Comparison of ENCODE assay signal across 1 cellular context in genomic region chr5:138352722-138353549, GRCh38.
A peak's percentile ranks its signal among the peaks of the same experiment; 100 is the strongest.
TF ChIP-seq lines count a peak whose summit lies in the region.

No MANE protein-coding gene starts in this region.

TF ChIP-seq in K562, 482 proteins besides CTCF, POLR2A, EP300 and RAD21 (continued from another document and continues in another):
- TF ChIP-seq THRA (IDR thresholded peaks at IDR 0.05) (no peak), ZNF589 (CRISPR knock-in tag; IDR thresholded peaks at IDR 0.05; ENCODE audit: low read depth) (no peak), HOXB6 (CRISPR knock-in tag; IDR thresholded peaks at IDR 0.05; ENCODE audit: borderline replicate concordance) (no peak), ZSCAN29 (IDR thresholded peaks at IDR 0.05) (no peak), PURB (CRISPR knock-in tag; IDR thresholded peaks at IDR 0.05; ENCODE audit: low read depth) (no peak), GATA2 (CRISPR knock-in tag; IDR thresholded peaks at IDR 0.05) (no peak), ZFP36 (IDR thresholded peaks at IDR 0.05; ENCODE audit: low read depth, low read length, partially characterized antibody) (peak; percentile 4), ILK (tag; IDR thresholded peaks at IDR 0.05; ENCODE audit: borderline replicate concordance, low read depth) (no peak), NR1H2 (CRISPR knock-in tag; IDR thresholded peaks at IDR 0.05) (0 out of 2 replicates have a peak, but pooled peaks have one; percentile 16), DLX4 (CRISPR knock-in tag; IDR thresholded peaks at IDR 0.05) (no peak), PHF20 (IDR thresholded peaks at IDR 0.05; ENCODE audit: partially characterized antibody) (no peak), SAFB (IDR thresholded peaks at IDR 0.05; ENCODE audit: borderline replicate concordance, low read depth, low read length) (no peak), ZNF436 (CRISPR knock-in tag; IDR thresholded peaks at IDR 0.05) (no peak), KAT7 (CRISPR knock-in tag; IDR thresholded peaks at IDR 0.05; ENCODE audit: borderline replicate concordance) (0 out of 2 replicates have a peak, but pooled peaks have one; percentile 38), MXI1 (IDR thresholded peaks at IDR 0.05; ENCODE audit: low read depth, low read length) (no peak), KDM2B (CRISPR knock-in tag; IDR thresholded peaks at IDR 0.05) (no peak), HDGF (IDR thresholded peaks at IDR 0.05) (no peak), EZH2 (IDR thresholded peaks at IDR 0.05; ENCODE audit: borderline replicate concordance, low read depth, low read length) (no peak), STAT6 (CRISPR knock-in tag; IDR thresholded peaks at IDR 0.05) (0 out of 2 replicates have a peak, but pooled peaks have one; percentile 34), BCOR (IDR thresholded peaks at IDR 0.05) (no peak), ZNF764 (CRISPR knock-in tag; IDR thresholded peaks at IDR 0.05; ENCODE audit: low read depth) (no peak), TOE1 (IDR thresholded peaks at IDR 0.05; ENCODE audit: borderline replicate concordance) (no peak), TOE1 (CRISPR knock-in tag; IDR thresholded peaks at IDR 0.05; ENCODE audit: borderline replicate concordance, low read depth) (no peak), ZNF561 (CRISPR knock-in tag; conservative IDR thresholded peaks at IDR 0.05) (no peak), CBX5 (IDR thresholded peaks at IDR 0.05; ENCODE audit: borderline replicate concordance, low read depth) (no peak; the same call in 1 of the 2 replicates), PTBP1 (IDR thresholded peaks at IDR 0.05; ENCODE audit: low read depth, low read length) (no peak), MIER1 (IDR thresholded peaks at IDR 0.05; ENCODE audit: low read depth) (no peak), GTF2A2 (tag; IDR thresholded peaks at IDR 0.05) (0 out of 2 replicates have a peak, but pooled peaks have one; percentile 48), ZNF695 (CRISPR knock-in tag; IDR thresholded peaks at IDR 0.05) (0 out of 2 replicates have a peak, but pooled peaks have one; percentile 16), HDAC1 (IDR thresholded peaks at IDR 0.05) (peak in 1 of 2 experiments; percentile 42; a peak in 1 of 4 replicates), RFX5 (IDR thresholded peaks at IDR 0.05; ENCODE audit: low read depth, low read length) (no peak), SMARCA4 (IDR thresholded peaks at IDR 0.05) (no peak)
- TF ChIP-seq, protein P1, sequence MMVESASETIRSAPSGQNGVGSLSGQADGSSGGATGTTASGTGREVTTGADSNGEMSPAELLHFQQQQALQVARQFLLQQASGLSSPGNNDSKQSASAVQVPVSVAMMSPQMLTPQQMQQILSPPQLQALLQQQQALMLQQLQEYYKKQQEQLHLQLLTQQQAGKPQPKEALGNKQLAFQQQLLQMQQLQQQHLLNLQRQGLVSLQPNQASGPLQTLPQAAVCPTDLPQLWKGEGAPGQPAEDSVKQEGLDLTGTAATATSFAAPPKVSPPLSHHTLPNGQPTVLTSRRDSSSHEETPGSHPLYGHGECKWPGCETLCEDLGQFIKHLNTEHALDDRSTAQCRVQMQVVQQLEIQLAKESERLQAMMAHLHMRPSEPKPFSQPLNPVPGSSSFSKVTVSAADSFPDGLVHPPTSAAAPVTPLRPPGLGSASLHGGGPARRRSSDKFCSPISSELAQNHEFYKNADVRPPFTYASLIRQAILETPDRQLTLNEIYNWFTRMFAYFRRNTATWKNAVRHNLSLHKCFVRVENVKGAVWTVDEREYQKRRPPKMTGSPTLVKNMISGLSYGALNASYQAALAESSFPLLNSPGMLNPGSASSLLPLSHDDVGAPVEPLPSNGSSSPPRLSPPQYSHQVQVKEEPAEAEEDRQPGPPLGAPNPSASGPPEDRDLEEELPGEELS (CRISPR knock-in tag; IDR thresholded peaks at IDR 0.05; ENCODE audit: borderline replicate concordance) = no peak
- TF ChIP-seq, protein P2, sequence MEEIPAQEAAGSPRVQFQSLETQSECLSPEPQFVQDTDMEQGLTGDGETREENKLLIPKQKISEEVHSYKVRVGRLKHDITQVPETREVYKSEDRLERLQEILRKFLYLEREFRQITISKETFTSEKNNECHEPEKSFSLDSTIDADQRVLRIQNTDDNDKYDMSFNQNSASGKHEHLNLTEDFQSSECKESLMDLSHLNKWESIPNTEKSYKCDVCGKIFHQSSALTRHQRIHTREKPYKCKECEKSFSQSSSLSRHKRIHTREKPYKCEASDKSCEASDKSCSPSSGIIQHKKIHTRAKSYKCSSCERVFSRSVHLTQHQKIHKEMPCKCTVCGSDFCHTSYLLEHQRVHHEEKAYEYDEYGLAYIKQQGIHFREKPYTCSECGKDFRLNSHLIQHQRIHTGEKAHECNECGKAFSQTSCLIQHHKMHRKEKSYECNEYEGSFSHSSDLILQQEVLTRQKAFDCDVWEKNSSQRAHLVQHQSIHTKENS (CRISPR knock-in tag; IDR thresholded peaks at IDR 0.05) = no peak
- TF ChIP-seq, protein P3, sequence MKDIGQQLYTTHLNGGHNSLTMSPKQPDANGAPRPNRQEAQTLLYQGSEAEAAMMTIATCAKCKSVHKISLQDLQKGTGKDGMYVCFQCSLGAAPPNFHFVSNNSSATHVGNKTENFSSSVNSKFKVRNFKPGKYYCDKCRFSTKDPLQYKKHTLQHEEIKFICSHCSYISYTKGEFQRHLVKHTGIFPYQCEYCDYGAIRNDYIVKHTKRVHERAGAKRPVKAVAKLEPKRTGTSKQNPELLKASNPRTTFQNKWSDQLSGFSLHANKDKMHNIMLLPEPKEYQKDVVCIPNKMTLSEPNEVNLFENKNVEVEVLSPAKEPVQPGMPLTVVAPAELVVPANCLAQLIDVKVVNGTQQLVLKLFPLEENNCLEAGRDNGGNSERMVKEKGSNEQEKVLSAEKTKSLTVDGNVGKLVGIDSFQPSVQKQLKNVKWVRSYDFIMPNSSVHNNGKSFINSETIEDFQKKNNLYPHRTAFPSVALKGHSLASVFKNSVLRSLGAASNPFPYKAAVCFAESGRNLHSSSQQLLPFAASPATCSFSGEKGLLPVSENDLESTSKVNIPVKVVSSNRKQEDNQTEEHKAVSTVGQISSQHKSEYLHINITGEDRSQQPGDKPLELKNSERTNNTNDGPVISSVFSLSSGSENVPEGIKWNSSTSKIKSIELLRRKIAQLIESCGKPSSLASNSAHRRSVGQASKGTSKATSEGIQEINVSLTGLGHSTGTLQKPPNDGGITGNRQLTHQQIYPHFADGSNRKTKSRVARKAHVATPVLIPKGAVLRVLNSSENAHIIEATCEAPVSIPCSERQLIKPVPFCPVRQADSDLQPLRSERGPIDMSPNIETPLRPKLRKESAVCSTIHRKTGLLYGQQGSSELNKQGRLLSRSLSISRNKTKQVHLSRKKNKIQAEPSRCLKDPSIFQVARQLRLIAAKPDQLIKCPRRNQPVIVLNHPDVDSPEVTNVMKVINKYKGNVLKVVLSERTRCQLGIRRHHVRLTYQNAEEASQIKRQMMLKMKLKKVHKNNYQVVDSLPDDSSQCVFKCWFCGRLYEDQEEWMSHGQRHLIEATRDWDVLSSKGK (CRISPR knock-in tag; IDR thresholded peaks at IDR 0.05) = no peak
- TF ChIP-seq, protein P4, sequence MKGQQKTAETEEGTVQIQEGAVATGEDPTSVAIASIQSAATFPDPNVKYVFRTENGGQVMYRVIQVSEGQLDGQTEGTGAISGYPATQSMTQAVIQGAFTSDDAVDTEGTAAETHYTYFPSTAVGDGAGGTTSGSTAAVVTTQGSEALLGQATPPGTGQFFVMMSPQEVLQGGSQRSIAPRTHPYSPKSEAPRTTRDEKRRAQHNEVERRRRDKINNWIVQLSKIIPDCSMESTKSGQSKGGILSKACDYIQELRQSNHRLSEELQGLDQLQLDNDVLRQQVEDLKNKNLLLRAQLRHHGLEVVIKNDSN (CRISPR knock-in tag; IDR thresholded peaks at IDR 0.05) = no peak
- TF ChIP-seq, protein P5, sequence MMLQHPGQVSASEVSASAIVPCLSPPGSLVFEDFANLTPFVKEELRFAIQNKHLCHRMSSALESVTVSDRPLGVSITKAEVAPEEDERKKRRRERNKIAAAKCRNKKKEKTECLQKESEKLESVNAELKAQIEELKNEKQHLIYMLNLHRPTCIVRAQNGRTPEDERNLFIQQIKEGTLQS (IDR thresholded peaks at IDR 0.05) = no peak
- TF ChIP-seq, protein P5 (CRISPR knock-in tag; conservative IDR thresholded peaks at IDR 0.05) = no peak
- TF ChIP-seq, protein P6, sequence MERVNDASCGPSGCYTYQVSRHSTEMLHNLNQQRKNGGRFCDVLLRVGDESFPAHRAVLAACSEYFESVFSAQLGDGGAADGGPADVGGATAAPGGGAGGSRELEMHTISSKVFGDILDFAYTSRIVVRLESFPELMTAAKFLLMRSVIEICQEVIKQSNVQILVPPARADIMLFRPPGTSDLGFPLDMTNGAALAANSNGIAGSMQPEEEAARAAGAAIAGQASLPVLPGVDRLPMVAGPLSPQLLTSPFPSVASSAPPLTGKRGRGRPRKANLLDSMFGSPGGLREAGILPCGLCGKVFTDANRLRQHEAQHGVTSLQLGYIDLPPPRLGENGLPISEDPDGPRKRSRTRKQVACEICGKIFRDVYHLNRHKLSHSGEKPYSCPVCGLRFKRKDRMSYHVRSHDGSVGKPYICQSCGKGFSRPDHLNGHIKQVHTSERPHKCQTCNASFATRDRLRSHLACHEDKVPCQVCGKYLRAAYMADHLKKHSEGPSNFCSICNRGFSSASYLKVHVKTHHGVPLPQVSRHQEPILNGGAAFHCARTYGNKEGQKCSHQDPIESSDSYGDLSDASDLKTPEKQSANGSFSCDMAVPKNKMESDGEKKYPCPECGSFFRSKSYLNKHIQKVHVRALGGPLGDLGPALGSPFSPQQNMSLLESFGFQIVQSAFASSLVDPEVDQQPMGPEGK (CRISPR knock-in tag; IDR thresholded peaks at IDR 0.05; ENCODE audit: borderline replicate concordance) = no peak
- TF ChIP-seq, protein P7, sequence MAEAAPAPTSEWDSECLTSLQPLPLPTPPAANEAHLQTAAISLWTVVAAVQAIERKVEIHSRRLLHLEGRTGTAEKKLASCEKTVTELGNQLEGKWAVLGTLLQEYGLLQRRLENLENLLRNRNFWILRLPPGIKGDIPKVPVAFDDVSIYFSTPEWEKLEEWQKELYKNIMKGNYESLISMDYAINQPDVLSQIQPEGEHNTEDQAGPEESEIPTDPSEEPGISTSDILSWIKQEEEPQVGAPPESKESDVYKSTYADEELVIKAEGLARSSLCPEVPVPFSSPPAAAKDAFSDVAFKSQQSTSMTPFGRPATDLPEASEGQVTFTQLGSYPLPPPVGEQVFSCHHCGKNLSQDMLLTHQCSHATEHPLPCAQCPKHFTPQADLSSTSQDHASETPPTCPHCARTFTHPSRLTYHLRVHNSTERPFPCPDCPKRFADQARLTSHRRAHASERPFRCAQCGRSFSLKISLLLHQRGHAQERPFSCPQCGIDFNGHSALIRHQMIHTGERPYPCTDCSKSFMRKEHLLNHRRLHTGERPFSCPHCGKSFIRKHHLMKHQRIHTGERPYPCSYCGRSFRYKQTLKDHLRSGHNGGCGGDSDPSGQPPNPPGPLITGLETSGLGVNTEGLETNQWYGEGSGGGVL (CRISPR knock-in tag; IDR thresholded peaks at IDR 0.05) = no peak
